25 cellular contexts compared by ENCODE assay signal in the genomic region with DNA sequence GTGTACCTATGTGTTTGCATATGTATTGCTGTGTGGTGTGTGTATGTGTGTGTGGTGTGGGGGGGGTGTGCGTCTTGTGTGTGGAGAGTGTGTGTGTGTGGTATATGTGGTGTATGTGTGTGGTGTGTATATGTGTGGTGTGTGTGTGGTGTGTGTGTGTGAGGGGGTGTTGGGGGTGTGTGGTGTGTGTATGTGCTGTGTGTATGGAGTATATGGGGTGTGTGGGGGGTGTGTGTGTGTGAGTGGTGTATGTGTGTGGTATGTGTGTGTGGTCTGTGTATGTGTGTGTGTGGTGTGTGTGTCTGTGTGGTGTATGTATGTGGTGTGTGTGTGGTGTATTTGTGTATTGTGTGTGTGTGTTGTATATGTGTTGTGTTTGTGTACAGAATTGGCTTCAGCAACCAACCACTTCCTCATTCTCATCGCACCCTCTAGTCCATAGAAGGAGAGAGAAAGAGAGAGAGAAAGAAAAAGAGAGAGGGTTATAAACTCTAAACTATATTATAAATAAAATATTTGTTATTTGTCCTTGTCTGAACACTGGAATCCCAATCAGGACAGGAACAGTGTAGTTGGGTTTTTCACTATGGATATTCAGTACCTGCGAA. TPM values are rescaled to one million over a fixed set of nuclear protein-coding genes. Genes with fewer than 3 reads are reported as not detected.
"Had no signal": no experiment of that assay in that cellular context is flagged by ENCODE, and none has a peak within 500 bp of the region (broad histone marks: within the 10 kb centered on the region; RNA-seq: fewer than 3 reads in every experiment).

No MANE protein-coding gene starts in this region.

- ATAC-seq: activated CD4-positive, alpha-beta T cell treated with anti-CD3 and anti-CD28 coated beads for 36 hours; T-helper 17 cell had no signal

- H3K4me3 Mint-ChIP-seq: activated CD4-positive, alpha-beta memory T cell treated with anti-CD3 and anti-CD28 coated beads, Interleukin-2, amount 10 ng/mL, durations not matched to agents 7 days and 5 days; activated CD4-positive, alpha-beta T cell treated with anti-CD3 and anti-CD28 coated beads for 36 hours; activated naive CD4-positive, alpha-beta T cell treated with anti-CD3 and anti-CD28 coated beads, Interleukin-2, amount 10 ng/mL, durations not matched to agents 7 days and 5 days; activated naive CD8-positive, alpha-beta T cell treated with anti-CD3 and anti-CD28 coated beads for 36 hours; T-helper 17 cell had no signal

- H3K4me1 Mint-ChIP-seq: activated CD4-positive, alpha-beta memory T cell treated with anti-CD3 and anti-CD28 coated beads, Interleukin-2, amount 10 ng/mL, durations not matched to agents 7 days and 5 days; activated CD4-positive, alpha-beta T cell treated with anti-CD3 and anti-CD28 coated beads for 36 hours; activated naive CD4-positive, alpha-beta T cell treated with anti-CD3 and anti-CD28 coated beads, Interleukin-2, amount 10 ng/mL, durations not matched to agents 7 days and 5 days; activated naive CD8-positive, alpha-beta T cell treated with anti-CD3 and anti-CD28 coated beads for 36 hours; T-helper 17 cell had no signal

- H3K27me3 ChIP-seq: colonic mucosa, MG63 had no signal

- H3K4me3 ChIP-seq: colonic mucosa, MG63 had no signal

- H3K27ac ChIP-seq: colonic mucosa, VCaP had no signal

- H3K36me3 Mint-ChIP-seq: activated naive CD4-positive, alpha-beta T cell treated with anti-CD3 and anti-CD28 coated beads, Interleukin-2, amount 10 ng/mL, durations not matched to agents 7 days and 5 days; activated naive CD8-positive, alpha-beta T cell treated with anti-CD3 and anti-CD28 coated beads for 36 hours had no signal

- DNase-seq: activated CD4-positive, alpha-beta memory T cell treated with anti-CD3 and anti-CD28 coated beads, Interleukin-2, amount 10 ng/mL, durations not matched to agents 7 days and 5 days; activated CD4-positive, alpha-beta T cell treated with anti-CD3 and anti-CD28 coated beads for 36 hours; activated CD4-positive, alpha-beta T cell treated with anti-CD3 and anti-CD28 coated beads, Interleukin-2, amount 50 U/mL, for 1 hour; activated gamma-delta T cell treated with Interleukin-2 at 50 U/mL for 16 hours; activated naive CD4-positive, alpha-beta T cell treated with anti-CD3 and anti-CD28 coated beads, Interleukin-2, amount 10 ng/mL, durations not matched to agents 7 days and 5 days; activated naive CD8-positive, alpha-beta T cell treated with anti-CD3 and anti-CD28 coated beads for 36 hours; activated T-cell treated with anti-CD3 and anti-CD28 coated beads for 4 hours; activated T-cell treated with anti-CD3 and anti-CD28 coated beads, Interleukin-2, amount 50 U/mL, for 48 hours; caudate nucleus; colonic mucosa; MG63; NCI-H1048; NCI-H146; NCI-H187 treated with DMSO at 0.1 percent for 48 hours; NCI-H2081 treated with DMSO at 0.1 percent for 48 hours; NCI-H446; SIG-M5; T-helper 17 cell; T-helper 9 cell had no signal

- H3K9me3 ChIP-seq: colonic mucosa, MG63 had no signal

- H3K4me1 ChIP-seq: colonic mucosa had no signal

- H3K9me3 Mint-ChIP-seq: activated naive CD4-positive, alpha-beta T cell treated with anti-CD3 and anti-CD28 coated beads, Interleukin-2, amount 10 ng/mL, durations not matched to agents 7 days and 5 days; activated naive CD8-positive, alpha-beta T cell treated with anti-CD3 and anti-CD28 coated beads for 36 hours; activated T-helper 2 cell treated with anti-CD3 and anti-CD28 coated beads, Interferon-gamma antibody, Interleukin-2, Interleukin-4, amounts not matched to agents 10 μg/mL and 5 μg/mL and 100 μg/mL, durations not matched to agents 14 hours and 24 hours and 36 hours had no signal

- H3K27ac Mint-ChIP-seq: activated CD4-positive, alpha-beta memory T cell treated with anti-CD3 and anti-CD28 coated beads, Interleukin-2, amount 10 ng/mL, durations not matched to agents 7 days and 5 days; activated CD4-positive, alpha-beta T cell treated with anti-CD3 and anti-CD28 coated beads for 36 hours; activated naive CD4-positive, alpha-beta T cell treated with anti-CD3 and anti-CD28 coated beads, Interleukin-2, amount 10 ng/mL, durations not matched to agents 7 days and 5 days; activated naive CD8-positive, alpha-beta T cell treated with anti-CD3 and anti-CD28 coated beads for 36 hours; activated T-helper 2 cell treated with anti-CD3 and anti-CD28 coated beads, Interferon-gamma antibody, Interleukin-2, Interleukin-4, amounts not matched to agents 10 μg/mL and 5 μg/mL and 100 μg/mL, durations not matched to agents 14 hours and 24 hours and 36 hours; T-helper 17 cell had no signal

- H3K36me3 ChIP-seq: colonic mucosa, MG63 had no signal

- H3K27me3 Mint-ChIP-seq: activated naive CD8-positive, alpha-beta T cell treated with anti-CD3 and anti-CD28 coated beads for 36 hours had no signal

RNA-seq across cellular contexts. Expression of gene SAA4, which starts 13.7 kb away (rescaled TPM):
- total RNA-seq: activated CD4-positive, alpha-beta memory T cell treated with anti-CD3 and anti-CD28 coated beads, Interleukin-2, amount 10 ng/mL, durations not matched to agents 7 days and 5 days; activated CD4-positive, alpha-beta T cell treated with anti-CD3 and anti-CD28 coated beads for 36 hours; activated CD8-positive, alpha-beta memory T cell treated with anti-CD3 and anti-CD28 coated beads for 36 hours; activated naive CD8-positive, alpha-beta T cell treated with anti-CD3 and anti-CD28 coated beads for 36 hours; activated T-helper 2 cell treated with anti-CD3 and anti-CD28 coated beads, Interferon-gamma antibody, Interleukin-2, Interleukin-4, amounts not matched to agents 10 μg/mL and 5 μg/mL and 100 μg/mL, durations not matched to agents 14 hours and 24 hours and 36 hours; cerebellum; RPMI7951; T-helper 17 cell had no signal

RNA-seq across cellular contexts. Expression of gene SAA2, which starts 25.6 kb away (rescaled TPM):
- total RNA-seq: activated CD4-positive, alpha-beta T cell treated with anti-CD3 and anti-CD28 coated beads for 36 hours; activated CD8-positive, alpha-beta memory T cell treated with anti-CD3 and anti-CD28 coated beads for 36 hours; activated naive CD8-positive, alpha-beta T cell treated with anti-CD3 and anti-CD28 coated beads for 36 hours; activated T-helper 2 cell treated with anti-CD3 and anti-CD28 coated beads, Interferon-gamma antibody, Interleukin-2, Interleukin-4, amounts not matched to agents 10 μg/mL and 5 μg/mL and 100 μg/mL, durations not matched to agents 14 hours and 24 hours and 36 hours; cerebellum; T-helper 17 cell had no signal

RNA-seq across cellular contexts. Expression of gene SAA1, which starts 43.1 kb away (rescaled TPM):
- total RNA-seq: activated CD4-positive, alpha-beta memory T cell treated with anti-CD3 and anti-CD28 coated beads, Interleukin-2, amount 10 ng/mL, durations not matched to agents 7 days and 5 days; activated CD4-positive, alpha-beta T cell treated with anti-CD3 and anti-CD28 coated beads for 36 hours; activated CD8-positive, alpha-beta memory T cell treated with anti-CD3 and anti-CD28 coated beads for 36 hours; activated naive CD8-positive, alpha-beta T cell treated with anti-CD3 and anti-CD28 coated beads for 36 hours; activated T-helper 2 cell treated with anti-CD3 and anti-CD28 coated beads, Interferon-gamma antibody, Interleukin-2, Interleukin-4, amounts not matched to agents 10 μg/mL and 5 μg/mL and 100 μg/mL, durations not matched to agents 14 hours and 24 hours and 36 hours; cerebellum; RPMI7951; T-helper 17 cell had no signal

RNA-seq across cellular contexts. Expression of gene MRGPRX4, which starts 50.3 kb away (rescaled TPM):
- total RNA-seq: activated CD4-positive, alpha-beta memory T cell treated with anti-CD3 and anti-CD28 coated beads, Interleukin-2, amount 10 ng/mL, durations not matched to agents 7 days and 5 days; activated CD4-positive, alpha-beta T cell treated with anti-CD3 and anti-CD28 coated beads for 36 hours; activated CD8-positive, alpha-beta memory T cell treated with anti-CD3 and anti-CD28 coated beads for 36 hours; activated naive CD8-positive, alpha-beta T cell treated with anti-CD3 and anti-CD28 coated beads for 36 hours; activated T-helper 2 cell treated with anti-CD3 and anti-CD28 coated beads, Interferon-gamma antibody, Interleukin-2, Interleukin-4, amounts not matched to agents 10 μg/mL and 5 μg/mL and 100 μg/mL, durations not matched to agents 14 hours and 24 hours and 36 hours; cerebellum; colonic mucosa; RPMI7951; T-helper 17 cell had no signal
- polyA plus RNA-seq: adipose tissue had no signal
